In genomic region chr6:79056226-79056625, GRCh38 we compare ENCODE assay signal across 13 cellular contexts. TPM values are rescaled to one million over a fixed set of nuclear protein-coding genes. Genes with fewer than 3 reads are reported as not detected.
A peak's percentile ranks its signal among the peaks of the same experiment; 100 is the strongest.
DNase-seq lines count a peak whose midpoint lies in the region; ATAC-seq and TF ChIP-seq lines count a peak whose summit lies in the region.
"Had no signal": no experiment of that assay in that cellular context is flagged by ENCODE, and none has a peak within 500 bp of the region (broad histone marks: within the 10 kb centered on the region; RNA-seq: fewer than 3 reads in every experiment).

No MANE protein-coding gene starts in this region.

- intact Hi-C loops in natural killer cell (cut with micrococcal nuclease), result no loop called here

- H3K9me3 Mint-ChIP-seq in natural killer cell (peaks cover 2 to 3% of the 10 kb centered on the region in 2 donors), WTC11 (no peaks in the 10 kb centered on the region), naive B cell (peaks cover 0 to 10% (median 3%) of the 10 kb centered on the region in 7 donors)
- H3K9me3 Mint-ChIP-seq in natural killer cell treated with Interleukin-12 subunit alpha and Interleukin-12 subunit beta and Interleukin-15 and Interleukin-18, amount 100 ng/mL, for 72 hours, result no peaks in the 10 kb centered on the region

- H3K27ac Mint-ChIP-seq in natural killer cell (peak overlapping the region; percentile 34 to 48), WTC11 (peak overlapping the region; percentile 19; the same call in 1 of the 2 replicates), naive B cell (peak overlapping the region in 4 of 6 donors; percentile 33 to 66 (median 42))
- no peak overlapping the region for H3K27ac Mint-ChIP-seq in natural killer cell treated with Interleukin-12 subunit alpha and Interleukin-12 subunit beta and Interleukin-15 and Interleukin-18, amount 100 ng/mL, for 72 hours

- DNase-seq in natural killer cell (no peak), WTC11 (ENCODE audit: low spot score) (no peak), naive B cell (no peak), inferior parietal cortex (ENCODE audit: extremely low spot score) (no peak), NCI-H1694 treated with DMSO at 0.1 percent for 48 hours (lab: John Stamatoyannopoulos, UW) (no peak)
- DNase-seq in natural killer cell treated with Interleukin-12 subunit alpha and Interleukin-12 subunit beta and Interleukin-15 and Interleukin-18, amount 100 ng/mL, for 72 hours (ENCODE audit: low spot score), result no peak
- DNase-seq: DMS79 treated with DMSO at 0.1 percent for 48 hours, H7, NCI-H1092 treated with DMSO at 0.1 percent for 48 hours, NCI-H510A treated with DMSO at 0.1 percent for 48 hours, NCI-H774, SHP77 had no signal

- CTCF ChIA-PET in WTC11 (lab: Charles Lee), result no interaction called here

- H3K36me3 Mint-ChIP-seq in natural killer cell (peaks cover 20% of the 10 kb centered on the region), WTC11 (peaks cover 67% of the 10 kb centered on the region), naive B cell (peaks cover 41 to 46% of the 10 kb centered on the region in 2 donors)
- H3K36me3 Mint-ChIP-seq in natural killer cell treated with Interleukin-12 subunit alpha and Interleukin-12 subunit beta and Interleukin-15 and Interleukin-18, amount 100 ng/mL, for 72 hours, result peaks cover 33% of the 10 kb centered on the region

- H3K27me3 Mint-ChIP-seq in natural killer cell (ENCODE audit: low read depth in 2 of 2) (no peaks in the 10 kb centered on the region), WTC11 (ENCODE audit: low read depth) (no peaks in the 10 kb centered on the region), naive B cell (no peaks in the 10 kb centered on the region)
- H3K27me3 Mint-ChIP-seq in natural killer cell treated with Interleukin-12 subunit alpha and Interleukin-12 subunit beta and Interleukin-15 and Interleukin-18, amount 100 ng/mL, for 72 hours, result no peaks in the 10 kb centered on the region

- H3K4me3 Mint-ChIP-seq in natural killer cell (no peak overlapping the region), WTC11 (no peak overlapping the region), naive B cell (no peak overlapping the region)
- no peak overlapping the region for H3K4me3 Mint-ChIP-seq in natural killer cell treated with Interleukin-12 subunit alpha and Interleukin-12 subunit beta and Interleukin-15 and Interleukin-18, amount 100 ng/mL, for 72 hours

- POLR2A ChIA-PET in WTC11 (lab: Charles Lee), result no interaction called here

- TF ChIP-seq CTCF in natural killer cell (IDR thresholded peaks at IDR 0.05) (no peak), WTC11 (IDR thresholded peaks at IDR 0.05) (no peak)

- ATAC-seq in natural killer cell, result no peak
- no peak for ATAC-seq in natural killer cell treated with Interleukin-12 subunit alpha and Interleukin-12 subunit beta and Interleukin-15 and Interleukin-18, amount 100 ng/mL, for 72 hours
- ATAC-seq in WTC11, result no peak
- ATAC-seq in naive B cell (ENCODE audit: low read depth in 2 of 2), result no peak
- ATAC-seq in HG02840 (IDR thresholded peaks at IDR 0.05; ENCODE audit: low FRiP score, unreplicated experiment), result no peak

- peaks cover 10 to 18% of the 10 kb centered on the region in 2 donors for H3K4me1 Mint-ChIP-seq in natural killer cell
- peaks cover 7% of the 10 kb centered on the region in 2 donors for H3K4me1 Mint-ChIP-seq in natural killer cell treated with Interleukin-12 subunit alpha and Interleukin-12 subunit beta and Interleukin-15 and Interleukin-18, amount 100 ng/mL, for 72 hours (ENCODE audit: low read depth in 2 of 2)
- H3K4me1 Mint-ChIP-seq in WTC11, result peaks cover 13% of the 10 kb centered on the region
- peaks cover 9 to 13% (median 10%) of the 10 kb centered on the region in 3 donors for H3K4me1 Mint-ChIP-seq in naive B cell

TF ChIP-seq in WTC11, 78 proteins besides CTCF, POLR2A, EP300 and RAD21:
- TF ChIP-seq ETV6 (CRISPR knock-in tag; IDR thresholded peaks at IDR 0.05) (no peak), NFATC4 (CRISPR knock-in tag; IDR thresholded peaks at IDR 0.05) (no peak), RORB (CRISPR knock-in tag; IDR thresholded peaks at IDR 0.05) (no peak), CBFB (CRISPR knock-in tag; IDR thresholded peaks at IDR 0.05; ENCODE audit: low read depth) (no peak), EMX1 (CRISPR knock-in tag; IDR thresholded peaks at IDR 0.05) (no peak), ZNF512 (CRISPR knock-in tag; IDR thresholded peaks at IDR 0.05; ENCODE audit: borderline replicate concordance) (no peak), SMAD3 (CRISPR knock-in tag; IDR thresholded peaks at IDR 0.05; ENCODE audit: borderline replicate concordance) (no peak), SP1 (CRISPR knock-in tag; conservative IDR thresholded peaks at IDR 0.05) (no peak)
TF ChIP-seq in WTC11: peak in this region for 0.

RNA-seq across cellular contexts. Expression of gene PHIP, which starts 21.8 kb away (rescaled TPM):
- 10 to 100 TPM; 38.5 to 45.6 (median 42.5) TPM for total RNA-seq in natural killer cell
- total RNA-seq in natural killer cell treated with Interleukin-12 subunit alpha and Interleukin-12 subunit beta and Interleukin-15 and Interleukin-18, amount 100 ng/mL, for 72 hours, result 10 to 100 TPM; 34.8 to 40.7 TPM
- 45.6 to 47.3 TPM (median 45.7 TPM) in 3 replicates for total RNA-seq in WTC11 (2021)
- polyA plus RNA-seq in naive B cell (ENCODE audit: low read depth in 6 of 6), result 10 to 100 TPM in 5 of 6 donors, 1 to 10 TPM in 1; 9.0 to 18.7 (median 14.5) TPM

Comparison
In these comparisons a context has a peak if more than half of its experiments do, and no peak if none do; other contexts are left out.
1. H3K27ac Mint-ChIP-seq: peak in natural killer cell (2 of 2), WTC11 (single experiment) and naive B cell (4 of 6); none in natural killer cell treated with Interleukin-12 subunit alpha and Interleukin-12 subunit beta and Interleukin-15 and Interleukin-18, amount 100 ng/mL, for 72 hours (0 of 2).